8 cellular contexts compared by ENCODE assay signal in genomic region chr6:24667378-24667803, GRCh38. TPM values are rescaled to one million over a fixed set of nuclear protein-coding genes. Genes with fewer than 3 reads are reported as not detected.
DNase-seq lines count a peak whose midpoint lies in the region; ATAC-seq, FAIRE-seq and TF ChIP-seq lines count a peak whose summit lies in the region.

No MANE protein-coding gene starts in this region.

- H3K27ac Mint-ChIP-seq in activated CD8-positive, alpha-beta memory T cell treated with anti-CD3 and anti-CD28 coated beads, Interleukin-2, amount 10 ng/mL, durations not matched to agents 7 days and 5 days = peak overlapping the region; percentile 98
- peak overlapping the region; percentile 99 for H3K27ac Mint-ChIP-seq in astrocyte (ENCODE audit: unreplicated experiment)

- H3K9ac ChIP-seq in astrocyte (ENCODE audit: low read length) = peak overlapping the region; percentile 93
- H3K9ac ChIP-seq in kidney (ENCODE audit: low read length in 2 of 2) = peak overlapping the region; percentile 61 to 96
- peak overlapping the region; percentile 79 to 97 (median 91) for H3K9ac ChIP-seq in subcutaneous abdominal adipose tissue (ENCODE audit: low read length in 5 of 5)

- CTCF ChIA-PET in activated CD8-positive, alpha-beta memory T cell treated with anti-CD3 and anti-CD28 coated beads, Interleukin-2, amount 10 ng/mL, durations not matched to agents 7 days and 5 days (lab: Charles Lee) = interaction anchor here (0.6 to 1.9 kb wide), 7 partner anchors 21 to 351 kb away, joined by 3 to 14 read pairs (median 4); partner anchors contain the start of genes ALDH5A1 and KIAA0319

- H3K27me3 Mint-ChIP-seq in activated CD8-positive, alpha-beta memory T cell treated with anti-CD3 and anti-CD28 coated beads, Interleukin-2, amount 10 ng/mL, durations not matched to agents 7 days and 5 days = no peaks in the 10 kb centered on the region
- no peaks in the 10 kb centered on the region for H3K27me3 Mint-ChIP-seq in astrocyte (ENCODE audit: low read depth, unreplicated experiment)

- peak overlapping the region; percentile 99 for H3K4me3 ChIP-seq in Jurkat, Clone E6-1 (ENCODE audit: low read length)
- H3K4me3 ChIP-seq in astrocyte (ENCODE audit: insufficient read depth, low read depth, low read length) (peak overlapping the region; percentile 99), kidney (ENCODE audit: low read length in 2 of 2) (peak overlapping the region; percentile 83 to 100), subcutaneous abdominal adipose tissue (ENCODE audit: low read depth in 1 of 5, low read length in 5 of 5) (peak overlapping the region; percentile 88 to 100 (median 100))

- no peak for TF ChIP-seq CTCF in astrocyte (IDR thresholded peaks at IDR 0.05; ENCODE audit: insufficient read depth, low read depth, low read length)
- TF ChIP-seq CTCF in kidney (IDR thresholded peaks at IDR 0.05; ENCODE audit: borderline replicate concordance, extremely low read depth, insufficient read depth) = no peak

- no peaks in the 10 kb centered on the region for H3K27me3 ChIP-seq in astrocyte (ENCODE audit: insufficient read depth, low read length)
- H3K27me3 ChIP-seq in subcutaneous abdominal adipose tissue (ENCODE audit: control insufficient read depth in 5 of 5, insufficient read depth in 4 of 5, low read length in 5 of 5) = no peaks in the 10 kb centered on the region

- H3K9me3 ChIP-seq in astrocyte (ENCODE audit: insufficient read depth, low read depth, low read length) (no peaks in the 10 kb centered on the region), kidney (ENCODE audit: control insufficient read depth in 1 of 2, low read length in 2 of 2) (peaks cover 0 to 3% of the 10 kb centered on the region in 2 donors), subcutaneous abdominal adipose tissue (ENCODE audit: control insufficient read depth in 5 of 5, low read length in 5 of 5) (peaks cover 0 to 6% (median 0%) of the 10 kb centered on the region in 5 donors)

- H3K4me1 ChIP-seq in astrocyte (ENCODE audit: insufficient read depth, low read length) = peaks cover 9% of the 10 kb centered on the region
- H3K4me1 ChIP-seq in kidney (ENCODE audit: control insufficient read depth in 1 of 2, insufficient read depth in 1 of 2, low read depth in 1 of 2, low read length in 2 of 2) = peaks cover 15 to 21% of the 10 kb centered on the region in 2 donors
- H3K4me1 ChIP-seq in subcutaneous abdominal adipose tissue (ENCODE audit: control insufficient read depth in 5 of 5, insufficient read depth in 5 of 5, low read length in 5 of 5) = peaks cover 0 to 36% (median 31%) of the 10 kb centered on the region in 5 donors

- peaks cover 7% of the 10 kb centered on the region for H4K20me1 ChIP-seq in astrocyte (ENCODE audit: insufficient read depth, low read length)

- peaks cover 47% of the 10 kb centered on the region for H3K4me1 Mint-ChIP-seq in activated CD8-positive, alpha-beta memory T cell treated with anti-CD3 and anti-CD28 coated beads, Interleukin-2, amount 10 ng/mL, durations not matched to agents 7 days and 5 days
- H3K4me1 Mint-ChIP-seq in astrocyte (ENCODE audit: low read depth, unreplicated experiment) = peaks cover 3% of the 10 kb centered on the region

- H3K27ac ChIP-seq in astrocyte (ENCODE audit: low read depth, low read length) (peak overlapping the region; percentile 93), kidney (ENCODE audit: low read depth in 2 of 2, low read length in 2 of 2) (peak overlapping the region; percentile 86 to 95), subcutaneous abdominal adipose tissue (ENCODE audit: low read depth, low read length) (peak overlapping the region; percentile 96)

- H3K4me2 ChIP-seq in astrocyte (ENCODE audit: low read length) = peak overlapping the region; percentile 95

- intact Hi-C loops in kidney (cut with DNase I) = no loop called here

- H3K36me3 ChIP-seq in astrocyte (ENCODE audit: insufficient read depth, low read length) (peaks cover 11% of the 10 kb centered on the region), kidney (ENCODE audit: control insufficient read depth in 1 of 2, insufficient read depth in 2 of 2, low read length in 2 of 2) (peaks cover 6 to 8% of the 10 kb centered on the region in 2 donors), subcutaneous abdominal adipose tissue (ENCODE audit: control insufficient read depth in 5 of 5, insufficient read depth in 5 of 5, low read length in 5 of 5) (peaks cover 7 to 12% (median 10%) of the 10 kb centered on the region in 5 donors)

- peaks cover 33% of the 10 kb centered on the region for H3K79me2 ChIP-seq in astrocyte (ENCODE audit: insufficient read depth, low read length)

- no peak for ATAC-seq in activated CD8-positive, alpha-beta memory T cell treated with anti-CD3 and anti-CD28 coated beads, Interleukin-2, amount 10 ng/mL, durations not matched to agents 7 days and 5 days
- ATAC-seq in GM18858 (IDR thresholded peaks at IDR 0.05; ENCODE audit: unreplicated experiment) = no peak
- ATAC-seq in HG03571 (IDR thresholded peaks at IDR 0.05; ENCODE audit: unreplicated experiment) = no peak

- H2AFZ ChIP-seq in astrocyte (ENCODE audit: low read depth, low read length) = peak overlapping the region; percentile 86

- FAIRE-seq in astrocyte (lab: Jason Lieb, UNC) (no peak), kidney (lab: Jason Lieb, UNC) (no peak)

- H3K4me3 Mint-ChIP-seq in activated CD8-positive, alpha-beta memory T cell treated with anti-CD3 and anti-CD28 coated beads, Interleukin-2, amount 10 ng/mL, durations not matched to agents 7 days and 5 days = peak overlapping the region; percentile 97
- H3K4me3 Mint-ChIP-seq in astrocyte (ENCODE audit: unreplicated experiment) = peak overlapping the region; percentile 97

- H3K9me3 Mint-ChIP-seq in activated CD8-positive, alpha-beta memory T cell treated with anti-CD3 and anti-CD28 coated beads, Interleukin-2, amount 10 ng/mL, durations not matched to agents 7 days and 5 days (ENCODE audit: low read depth) = peaks cover 14% of the 10 kb centered on the region
- H3K9me3 Mint-ChIP-seq in astrocyte (ENCODE audit: unreplicated experiment) = peaks cover 14% of the 10 kb centered on the region

- peaks cover 42% of the 10 kb centered on the region for H3K36me3 Mint-ChIP-seq in activated CD8-positive, alpha-beta memory T cell treated with anti-CD3 and anti-CD28 coated beads, Interleukin-2, amount 10 ng/mL, durations not matched to agents 7 days and 5 days
- H3K36me3 Mint-ChIP-seq in astrocyte (ENCODE audit: low read depth, unreplicated experiment) = peaks cover 24% of the 10 kb centered on the region

- DNase-seq in activated CD8-positive, alpha-beta memory T cell treated with anti-CD3 and anti-CD28 coated beads, Interleukin-2, amount 10 ng/mL, durations not matched to agents 7 days and 5 days = no peak
- no peak for DNase-seq in activated CD8-positive, alpha-beta memory T cell treated with anti-CD3 and anti-CD28 coated beads for 24 hours
- no peak for DNase-seq in Jurkat, Clone E6-1 (ENCODE audit: low read depth, low spot score)
- DNase-seq in astrocyte (ENCODE audit: low read depth) (no peak), kidney (no peak)

RNA-seq across cellular contexts. Expression of gene ACOT13, which starts 0.5 kb away (rescaled TPM):
- total RNA-seq in activated CD8-positive, alpha-beta memory T cell treated with anti-CD3 and anti-CD28 coated beads, Interleukin-2, amount 10 ng/mL, durations not matched to agents 7 days and 5 days = 10 to 100 TPM; 21.8 to 25.6 TPM
- polyA plus RNA-seq in Jurkat, Clone E6-1 (2012; ENCODE audit: insufficient read depth, insufficient read length) = 103 TPM
- total RNA-seq in astrocyte (33.3 and 35.9 TPM in 2 replicates), kidney (15.3 TPM)
- polyA plus RNA-seq in kidney (ENCODE audit: insufficient read depth, low read depth, low replicate concordance) = 109 TPM

RNA-seq across cellular contexts. Expression of gene TDP2, which starts 0.7 kb away (rescaled TPM):
- total RNA-seq in activated CD8-positive, alpha-beta memory T cell treated with anti-CD3 and anti-CD28 coated beads, Interleukin-2, amount 10 ng/mL, durations not matched to agents 7 days and 5 days = 10 to 100 TPM; 40.5 to 45.7 TPM
- 74.8 TPM for polyA plus RNA-seq in Jurkat, Clone E6-1 (2012; ENCODE audit: insufficient read depth, insufficient read length)
- total RNA-seq in astrocyte (27.2 and 27.3 TPM in 2 replicates), kidney (33.0 TPM)
- 82.9 TPM for polyA plus RNA-seq in kidney (ENCODE audit: insufficient read depth, low read depth, low replicate concordance)

RNA-seq across cellular contexts. Expression of gene KIAA0319, which starts 21.4 kb away (rescaled TPM):
- under 1 TPM in 1 of 2 experiments, not detected in 1; 0.06 TPM for total RNA-seq in activated CD8-positive, alpha-beta memory T cell treated with anti-CD3 and anti-CD28 coated beads, Interleukin-2, amount 10 ng/mL, durations not matched to agents 7 days and 5 days
- 0.69 TPM for polyA plus RNA-seq in Jurkat, Clone E6-1 (2012; ENCODE audit: insufficient read depth, insufficient read length)
- 0.05 and 0.10 TPM in 2 replicates for total RNA-seq in astrocyte
- 0.16 TPM for total RNA-seq in kidney
- 0.11 TPM for polyA plus RNA-seq in kidney (ENCODE audit: insufficient read depth, low read depth, low replicate concordance)

RNA-seq across cellular contexts. Expression of gene C6orf62, which starts 51.6 kb away (rescaled TPM):
- total RNA-seq in activated CD8-positive, alpha-beta memory T cell treated with anti-CD3 and anti-CD28 coated beads, Interleukin-2, amount 10 ng/mL, durations not matched to agents 7 days and 5 days = 100 to 1,000 TPM; 141 to 148 TPM
- 70.1 TPM for polyA plus RNA-seq in Jurkat, Clone E6-1 (2012; ENCODE audit: insufficient read depth, insufficient read length)
- total RNA-seq in astrocyte = 162 and 178 TPM in 2 replicates
- 114 TPM for total RNA-seq in kidney
- 55.8 TPM for polyA plus RNA-seq in kidney (ENCODE audit: insufficient read depth, low read depth, low replicate concordance)
